In the genomic region with DNA sequence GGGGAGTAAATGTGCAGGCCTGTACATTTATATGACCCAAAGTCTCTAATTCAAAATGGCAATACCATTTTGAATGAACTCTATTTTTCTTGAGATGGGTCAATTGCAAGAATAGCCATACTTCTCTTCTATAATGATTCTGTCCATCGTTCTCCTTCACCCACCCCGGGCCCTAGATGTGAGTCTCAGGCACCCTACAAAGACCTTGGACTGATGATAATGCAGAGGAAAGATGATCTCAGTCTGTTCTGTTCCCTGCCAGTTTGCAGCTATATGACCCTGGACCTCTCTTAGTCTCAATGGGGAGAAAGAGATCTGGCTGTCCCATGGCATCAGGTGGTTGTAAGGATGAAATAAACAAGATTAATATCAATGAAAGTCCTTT, we compare ENCODE assay signal across 16 cellular contexts. TPM values are rescaled to one million over a fixed set of nuclear protein-coding genes. Genes with fewer than 3 reads are reported as not detected.
DNase-seq lines count a peak whose midpoint lies in the region; ATAC-seq and TF ChIP-seq lines count a peak whose summit lies in the region.
"Had no signal": no experiment of that assay in that cellular context is flagged by ENCODE, and none has a peak within 500 bp of the region (broad histone marks: within the 10 kb centered on the region; RNA-seq: fewer than 3 reads in every experiment).

No MANE protein-coding gene starts in this region.

- no peak for TF ChIP-seq CTCF in MCF 10A (IDR thresholded peaks at IDR 0.05; ENCODE audit: unreplicated experiment)
- TF ChIP-seq CTCF in mammary epithelial cell (conservative IDR thresholded peaks at IDR 0.05 in 1 of 2, IDR thresholded peaks at IDR 0.05 in 1 of 2; ENCODE audit: extremely low read depth in 1 of 2, insufficient read depth in 1 of 2, low read depth in 1 of 2, low read length in 2 of 2), result no peak
- TF ChIP-seq CTCF in SU-DHL-6 (IDR thresholded peaks at IDR 0.05; ENCODE audit: insufficient read depth, low read length, poor library complexity, severe bottlenecking), result no peak

- H3F3A ChIP-seq in SU-DHL-6 (ENCODE audit: insufficient read depth), result no peaks in the 10 kb centered on the region

- 97% methylated on average over 2 of the region's 2 CpGs for WGBS in mammary epithelial cell (ENCODE audit: low coverage, missing lambda C conversion rate)

- no peaks in the 10 kb centered on the region for H3K27me3 Mint-ChIP-seq in MCF 10A (ENCODE audit: insufficient read depth, unreplicated experiment)
- no peaks in the 10 kb centered on the region for H3K27me3 Mint-ChIP-seq in effector memory CD8-positive, alpha-beta T cell
- H3K27me3 Mint-ChIP-seq: type B pancreatic cell had no signal

- in situ Hi-C loops in mammary epithelial cell (cut with MboI; ENCODE audit: low sequenced_read_pairs in 2 of 2), result loop anchor here in 1 of 2 donors (10.0 kb wide), 1 partner anchor 82 kb away; no protein-coding TSS in a partner anchor

- no peaks in the 10 kb centered on the region for H3K36me3 Mint-ChIP-seq in MCF 10A (ENCODE audit: insufficient read depth, unreplicated experiment)
- H3K36me3 Mint-ChIP-seq in effector memory CD8-positive, alpha-beta T cell (ENCODE audit: insufficient read depth), result peaks cover 28% of the 10 kb centered on the region
- H3K36me3 Mint-ChIP-seq: type B pancreatic cell had no signal

- H3K9me3 ChIP-seq in mammary epithelial cell (replicated peaks; ENCODE audit: insufficient read depth, low read length) (no peaks in the 10 kb centered on the region), SU-DHL-6 (ENCODE audit: insufficient read depth, low read length) (no peaks in the 10 kb centered on the region)
- H3K9me3 ChIP-seq: right lobe of liver had no signal

- CTCF ChIA-PET in MCF 10A (lab: Yijun Ruan, JAX) (interaction anchor here (0.7 to 8.5 kb wide), 2 partner anchors 141 to 223 kb away, joined by 3 to 57 read pairs; no protein-coding TSS in a partner anchor), mammary epithelial cell (lab: Charles Lee; ENCODE audit: low non-redundant PET) (no interaction called here)

- POLR2A ChIA-PET in MCF 10A (lab: Yijun Ruan, JAX), result interaction anchor here (1.3 kb wide), 1 partner anchor 86 kb away, joined by 5 read pairs; no protein-coding TSS in a partner anchor

- no peaks in the 10 kb centered on the region for H3K9me2 ChIP-seq in SU-DHL-6 (replicated peaks; ENCODE audit: insufficient read depth, low read length)

- H3K4me2 ChIP-seq in mammary epithelial cell (ENCODE audit: insufficient read depth, low read depth, low read length), result no peak overlapping the region
- H3K4me2 ChIP-seq in SU-DHL-6 (ENCODE audit: low read depth, low read length, poor library complexity, severe bottlenecking), result peak overlapping the region; percentile 37

- H3K36me3 ChIP-seq in mammary epithelial cell (ENCODE audit: insufficient read depth, low read length) (no peaks in the 10 kb centered on the region), SU-DHL-6 (ENCODE audit: low read length) (no peaks in the 10 kb centered on the region)
- H3K36me3 ChIP-seq: right lobe of liver had no signal

- dilution Hi-C loops in mammary epithelial cell (cut with HindIII; ENCODE audit: low sequenced_read_pairs), result no loop called here

- ATAC-seq in effector memory CD8-positive, alpha-beta T cell (replicated peaks), result no peak
- ATAC-seq in HG03520 (IDR thresholded peaks at IDR 0.05; ENCODE audit: unreplicated experiment) (no peak), GM18868 (IDR thresholded peaks at IDR 0.05; ENCODE audit: unreplicated experiment) (no peak)
- ATAC-seq: right lobe of liver had no signal

- BruUV-seq in MCF 10A (replicated peaks; lab: Mats Ljungman, UMichigan) (no TSS peak), mammary epithelial cell (replicated peaks; lab: Mats Ljungman, UMichigan) (no TSS peak)

- H3K4me1 ChIP-seq in mammary epithelial cell (ENCODE audit: insufficient read depth, low read length), result peaks cover 24% of the 10 kb centered on the region
- H3K4me1 ChIP-seq: right lobe of liver had no signal

- H2AFZ ChIP-seq in mammary epithelial cell (ENCODE audit: low read depth, low read length) (no peak overlapping the region), SU-DHL-6 (ENCODE audit: low read depth, low read length, severe bottlenecking) (peak overlapping the region; percentile 55)

- intact Hi-C loops in MCF 10A (cut with micrococcal nuclease) (no loop called here), mammary epithelial cell (cut with micrococcal nuclease) (no loop called here)

- H4K20me1 ChIP-seq in mammary epithelial cell (ENCODE audit: insufficient read depth, low read length) (no peaks in the 10 kb centered on the region), SU-DHL-6 (ENCODE audit: low read depth, low read length) (no peaks in the 10 kb centered on the region)

- H3K4me3 ChIP-seq in mammary epithelial cell (replicated peaks in 1 of 3; ENCODE audit: insufficient read depth in 1 of 3, low read depth in 2 of 3, low read length in 3 of 3) (no peak overlapping the region), SU-DHL-6 (ENCODE audit: insufficient read depth, low read length, poor library complexity, severe bottlenecking) (no peak overlapping the region)
- H3K4me3 ChIP-seq: right lobe of liver had no signal

- H3K4me3 Mint-ChIP-seq in MCF 10A (ENCODE audit: unreplicated experiment), result no peak overlapping the region
- H3K4me3 Mint-ChIP-seq in effector memory CD8-positive, alpha-beta T cell, result peak overlapping the region; percentile 63 to 65
- H3K4me3 Mint-ChIP-seq: endodermal cell, type B pancreatic cell had no signal

- H3K9ac ChIP-seq in mammary epithelial cell (ENCODE audit: insufficient read depth, low read length), result no peak overlapping the region
- H3K9ac ChIP-seq in SU-DHL-6 (ENCODE audit: low read length), result no peak overlapping the region

- H3K4me1 Mint-ChIP-seq in MCF 10A (ENCODE audit: insufficient read depth, unreplicated experiment), result peaks cover 26% of the 10 kb centered on the region
- H3K4me1 Mint-ChIP-seq in effector memory CD8-positive, alpha-beta T cell (ENCODE audit: low read depth in 2 of 2), result peaks cover 54 to 61% of the 10 kb centered on the region in 2 donors
- H3K4me1 Mint-ChIP-seq: endodermal cell had no signal

- H3K27ac ChIP-seq in mammary epithelial cell (ENCODE audit: insufficient read depth, low read depth, low read length), result no peak overlapping the region
- H3K27ac ChIP-seq in SU-DHL-6 (ENCODE audit: low read depth, low read length), result 0 out of 2 replicates have a peak overlapping the region, but pooled peaks have one; percentile 7
- H3K27ac ChIP-seq: right lobe of liver had no signal

- DNase-seq in MCF 10A (ENCODE audit: unreplicated experiment) (no peak), mammary epithelial cell (no peak), NCI-H774 (lab: John Stamatoyannopoulos, UW) (no peak), NCI-H1436 treated with DMSO at 0.1 percent for 48 hours (lab: John Stamatoyannopoulos, UW) (no peak)
- DNase-seq in effector memory CD8-positive, alpha-beta T cell, result no peak
- DNase-seq: AML-193, DMS53, endodermal cell, NCI-H2107, NCI-H748 treated with DMSO at 0.1 percent for 48 hours, right lobe of liver, RPMI8226 had no signal

- H3K27me3 ChIP-seq in mammary epithelial cell (ENCODE audit: insufficient read depth, low read length), result no peaks in the 10 kb centered on the region
- H3K27me3 ChIP-seq in SU-DHL-6 (ENCODE audit: low read length), result no peaks in the 10 kb centered on the region
- H3K27me3 ChIP-seq: right lobe of liver had no signal

- peak overlapping the region; percentile 4 for H3K27ac Mint-ChIP-seq in MCF 10A (ENCODE audit: low read depth, unreplicated experiment)
- peak overlapping the region; percentile 88 to 96 for H3K27ac Mint-ChIP-seq in effector memory CD8-positive, alpha-beta T cell
- H3K27ac Mint-ChIP-seq: endodermal cell, type B pancreatic cell had no signal

- no peaks in the 10 kb centered on the region for H3K9me3 Mint-ChIP-seq in MCF 10A (ENCODE audit: unreplicated experiment)
- H3K9me3 Mint-ChIP-seq in effector memory CD8-positive, alpha-beta T cell, result no peaks in the 10 kb centered on the region
- H3K9me3 Mint-ChIP-seq: endodermal cell, type B pancreatic cell had no signal

- H3K79me2 ChIP-seq in mammary epithelial cell (ENCODE audit: insufficient read depth, low read length) (no peaks in the 10 kb centered on the region), SU-DHL-6 (ENCODE audit: insufficient read depth, low read length) (no peaks in the 10 kb centered on the region)

RNA-seq across cellular contexts. Expression of a gene that starts 30.1 kb away (rescaled TPM):
- total RNA-seq in MCF 10A (2022), result 7.2 and 10.4 TPM in 2 replicates
- 1 to 10 TPM; 7.5 to 8.1 TPM for total RNA-seq in mammary epithelial cell
- 3.8 TPM for polyA plus RNA-seq in mammary epithelial cell
- 6.6 TPM for polyA minus RNA-seq in mammary epithelial cell
